1 cellular context compared by ENCODE assay signal in genomic region chr1:157137051-157137772, GRCh38.
TF ChIP-seq lines count a peak whose summit lies in the region.

No MANE protein-coding gene starts in this region.

TF ChIP-seq in HEK293, 187 proteins besides CTCF, POLR2A, EP300 and RAD21 (continued from another document and continues in another):
- TF ChIP-seq ZNF654 (tag by site-specific recombination; IDR thresholded peaks at IDR 0.05; ENCODE audit: low read depth) (no peak), ZBTB11 (tag by site-specific recombination; conservative IDR thresholded peaks at IDR 0.05; ENCODE audit: low read depth) (peak; percentile 24; the same call in 1 of the 2 replicates), ZNF521 (tag by site-specific recombination; IDR thresholded peaks at IDR 0.05) (no peak), PATZ1 (tag by site-specific recombination; IDR thresholded peaks at IDR 0.05) (no peak; the same call in 1 of the 2 replicates), ZNF664 (tag by site-specific recombination; IDR thresholded peaks at IDR 0.05) (peak; percentile 73), ZNF354C (tag by site-specific recombination; IDR thresholded peaks at IDR 0.05; ENCODE audit: borderline replicate concordance, low read depth) (no peak), ZNF558 (tag by site-specific recombination; IDR thresholded peaks at IDR 0.05) (no peak), FEZF1 (tag by site-specific recombination; IDR thresholded peaks at IDR 0.05) (no peak), ZNF140 (tag by site-specific recombination; IDR thresholded peaks at IDR 0.05) (no peak), RBAK (tag by site-specific recombination; IDR thresholded peaks at IDR 0.05) (no peak), ZBTB20 (tag by site-specific recombination; IDR thresholded peaks at IDR 0.05) (0 out of 2 replicates have a peak, but pooled peaks have one; percentile 41), ZNF366 (tag by site-specific recombination; conservative IDR thresholded peaks at IDR 0.05) (0 out of 2 replicates have a peak, but pooled peaks have one; percentile 12), ZBTB17 (tag by site-specific recombination; IDR thresholded peaks at IDR 0.05) (peak; percentile 73), ZNF768 (tag by site-specific recombination; IDR thresholded peaks at IDR 0.05) (no peak), PRDM4 (tag by site-specific recombination; IDR thresholded peaks at IDR 0.05) (peak; percentile 77), PRDM6 (tag by site-specific recombination; IDR thresholded peaks at IDR 0.05) (peak; percentile 52; the same call in 1 of the 2 replicates), ZNF157 (tag by site-specific recombination; IDR thresholded peaks at IDR 0.05) (no peak), ZNF280D (tag by site-specific recombination; IDR thresholded peaks at IDR 0.05) (no peak), ZNF18 (tag by site-specific recombination; IDR thresholded peaks at IDR 0.05) (no peak), ZNF560 (tag by site-specific recombination; IDR thresholded peaks at IDR 0.05; ENCODE audit: borderline replicate concordance) (no peak), ZNF362 (tag by site-specific recombination; IDR thresholded peaks at IDR 0.05) (no peak), TSHZ1 (tag by site-specific recombination; IDR thresholded peaks at IDR 0.05; ENCODE audit: borderline replicate concordance) (no peak), KLF9 (tag by site-specific recombination; IDR thresholded peaks at IDR 0.05; ENCODE audit: low read depth) (no peak), ZEB2 (tag by site-specific recombination; IDR thresholded peaks at IDR 0.05) (peak; percentile 21; the same call in 1 of the 2 replicates), YY1 (tag by site-specific recombination; IDR thresholded peaks at IDR 0.05) (no peak), ZNF184 (tag by site-specific recombination; IDR thresholded peaks at IDR 0.05) (no peak), ZNF707 (tag by site-specific recombination; IDR thresholded peaks at IDR 0.05) (no peak; the same call in 1 of the 2 replicates), ZSCAN16 (tag by site-specific recombination; IDR thresholded peaks at IDR 0.05) (no peak), PRDM10 (tag by site-specific recombination; IDR thresholded peaks at IDR 0.05) (peak; percentile 50), ZNF426 (tag by site-specific recombination; IDR thresholded peaks at IDR 0.05) (no peak), ZNF302 (tag by site-specific recombination; IDR thresholded peaks at IDR 0.05; ENCODE audit: low read depth) (no peak), GLIS2 (tag by site-specific recombination; IDR thresholded peaks at IDR 0.05) (peak; percentile 17; the same call in 1 of the 2 replicates)
